Comparison of ENCODE assay signal across 1 cellular context in the genomic region with DNA sequence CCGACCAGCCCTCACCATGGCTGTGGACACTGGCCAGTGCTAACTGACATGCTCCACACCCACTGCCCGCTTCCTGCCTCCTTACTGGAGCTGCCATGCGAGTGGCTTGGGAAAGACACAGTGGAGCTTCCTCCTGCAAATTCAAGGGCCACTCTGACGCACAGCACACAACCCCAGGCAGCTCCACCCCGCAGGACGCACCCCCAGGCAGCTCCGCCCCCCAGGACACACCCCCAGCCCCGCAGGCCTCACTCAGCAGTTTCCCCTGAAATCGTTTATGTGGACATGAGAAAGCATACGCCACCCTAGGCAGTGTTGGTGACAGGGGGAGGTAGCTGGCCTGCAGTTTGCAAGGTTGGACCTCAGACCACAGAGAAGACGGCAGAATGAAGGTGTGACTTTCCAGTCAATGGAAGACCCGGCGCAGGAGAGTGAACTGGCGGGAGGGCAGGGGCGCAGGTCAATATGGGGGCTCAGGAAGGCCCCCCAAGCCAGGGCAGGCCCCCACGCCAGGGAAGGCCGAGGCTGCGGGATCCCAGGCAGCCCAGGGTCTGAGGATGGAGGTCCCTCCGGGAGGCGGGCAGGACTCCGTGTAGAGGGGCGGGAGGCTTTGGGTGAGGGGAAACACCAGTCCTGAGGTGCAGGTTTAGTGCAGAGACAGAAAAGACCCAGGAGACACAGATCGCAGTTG.
A peak's percentile ranks its signal among the peaks of the same experiment; 100 is the strongest.
TF ChIP-seq lines count a peak whose summit lies in the region.

No MANE protein-coding gene starts in this region.

TF ChIP-seq in K562, 482 proteins besides CTCF, POLR2A, EP300 and RAD21 (continued from another document):
- TF ChIP-seq C11orf30 (IDR thresholded peaks at IDR 0.05; ENCODE audit: low read depth): peak; percentile 57
- peak; percentile 27 to 31; a peak in 2 of 4 replicates for TF ChIP-seq NRF1 (conservative IDR thresholded peaks at IDR 0.05 in 1 of 2, IDR thresholded peaks at IDR 0.05 in 1 of 2)
- TF ChIP-seq SPI1 (IDR thresholded peaks at IDR 0.05; ENCODE audit: borderline replicate concordance, low read depth, low read length): no peak
- 0 out of 2 replicates have a peak, but pooled peaks have one; percentile 8 for TF ChIP-seq HMBOX1 (IDR thresholded peaks at IDR 0.05)
- TF ChIP-seq FOXA3 (CRISPR knock-in tag; conservative IDR thresholded peaks at IDR 0.05 in 1 of 2, IDR thresholded peaks at IDR 0.05 in 1 of 2): no peak
- no peak for TF ChIP-seq ZNF561 (CRISPR knock-in tag; conservative IDR thresholded peaks at IDR 0.05)
- no peak for TF ChIP-seq RBBP5 (IDR thresholded peaks at IDR 0.05; ENCODE audit: borderline replicate concordance, insufficient read depth, low read length, poor library complexity, severe bottlenecking)
- no peak for TF ChIP-seq PHB2 (IDR thresholded peaks at IDR 0.05; ENCODE audit: low read depth)
- TF ChIP-seq BRD9 (IDR thresholded peaks at IDR 0.05; ENCODE audit: low read depth, partially characterized antibody): no peak
